35 cellular contexts compared by ENCODE assay signal in genomic region chr1:44129616-44130500, GRCh38. TPM values are rescaled to one million over a fixed set of nuclear protein-coding genes. Genes with fewer than 3 reads are reported as not detected.
"Had no signal": no experiment of that assay in that cellular context is flagged by ENCODE, and none has a peak within 500 bp of the region (broad histone marks: within the 10 kb centered on the region; RNA-seq: fewer than 3 reads in every experiment).

No MANE protein-coding gene starts in this region.

- H3K4me3 Mint-ChIP-seq: activated B cell treated with CpG ODN at 0.5 μM for 24 hours; activated CD4-positive, alpha-beta memory T cell treated with anti-CD3 and anti-CD28 coated beads, Interleukin-2, amount 10 ng/mL, durations not matched to agents 7 days and 5 days; activated CD4-positive, alpha-beta T cell treated with anti-CD3 and anti-CD28 coated beads, Interleukin-2, amount 10 ng/mL, durations not matched to agents 7 days and 5 days; activated CD8-positive, alpha-beta memory T cell treated with anti-CD3 and anti-CD28 coated beads, Interleukin-2, amount 10 ng/mL, durations not matched to agents 7 days and 5 days; activated CD8-positive, alpha-beta T cell treated with anti-CD3 and anti-CD28 coated beads, Interleukin-2, amount 10 ng/mL, durations not matched to agents 7 days and 5 days; activated naive CD4-positive, alpha-beta T cell treated with anti-CD3 and anti-CD28 coated beads, Interleukin-2, amount 10 ng/mL, durations not matched to agents 7 days and 5 days; activated naive CD4-positive, alpha-beta T cell treated with anti-CD3 and anti-CD28 coated beads, Interleukin-2, amount 50 U/mL, for 24 hours; activated naive CD8-positive, alpha-beta T cell; activated naive CD8-positive, alpha-beta T cell treated with anti-CD3 and anti-CD28 coated beads, Interleukin-2, amount 10 ng/mL, durations not matched to agents 7 days and 5 days; activated naive CD8-positive, alpha-beta T cell treated with anti-CD3 and anti-CD28 coated beads, Interleukin-2, amount 50 U/mL, for 24 hours; activated T-cell treated with anti-CD3 and anti-CD28 coated beads, Interleukin-2, amount 50 U/mL, for 24 hours; brain; central memory CD8-positive, alpha-beta T cell; T-helper 1 cell treated with Interleukin-12 subunit alpha and Interleukin-12 subunit beta and Interleukin-4 antibody, amounts not matched to agents 30 μg/mL and 1 μg/mL, for 36 hours; T-helper 2 cell treated with Interferon-gamma antibody and Interleukin-4, amounts not matched to agents 5 μg/mL and 100 μg/mL, for 36 hours had no signal

- H3K4me1 Mint-ChIP-seq: activated B cell treated with CpG ODN at 0.5 μM for 24 hours; activated CD4-positive, alpha-beta memory T cell treated with anti-CD3 and anti-CD28 coated beads, Interleukin-2, amount 10 ng/mL, durations not matched to agents 7 days and 5 days; activated naive CD8-positive, alpha-beta T cell treated with anti-CD3 and anti-CD28 coated beads, Interleukin-2, amount 50 U/mL, for 24 hours; brain; central memory CD8-positive, alpha-beta T cell had no signal

- H3K27ac ChIP-seq: cardiac muscle cell had no signal

- H3K9me3 ChIP-seq: ascending aorta had no signal

- H3K36me3 ChIP-seq: ascending aorta, cardiac muscle cell had no signal

- H3K4me3 ChIP-seq: ascending aorta, cardiac muscle cell had no signal

- DNase-seq: activated B cell treated with CpG ODN at 0.5 μM for 24 hours; activated CD4-positive, alpha-beta memory T cell treated with anti-CD3 and anti-CD28 coated beads, Interleukin-2, amount 10 ng/mL, durations not matched to agents 7 days and 5 days; activated CD4-positive, alpha-beta T cell treated with anti-CD3 and anti-CD28 coated beads for 4 hours; activated CD4-positive, alpha-beta T cell treated with anti-CD3 and anti-CD28 coated beads, Interleukin-2, amount 10 ng/mL, durations not matched to agents 7 days and 5 days; activated CD4-positive, alpha-beta T cell treated with anti-CD3 and anti-CD28 coated beads, Interleukin-2, amount 50 U/mL, for 48 hours; activated CD4-positive, CD25-positive, alpha-beta regulatory T cell treated with anti-CD3 and anti-CD28 coated beads, Interleukin-2, amount 50 U/mL, for 72 hours; activated CD8-positive, alpha-beta memory T cell treated with anti-CD3 and anti-CD28 coated beads for 24 hours; activated CD8-positive, alpha-beta memory T cell treated with anti-CD3 and anti-CD28 coated beads, Interleukin-2, amount 10 ng/mL, durations not matched to agents 7 days and 5 days; activated CD8-positive, alpha-beta memory T cell treated with anti-CD3 and anti-CD28 coated beads, Interleukin-2, amount 50 U/mL, for 48 hours; activated CD8-positive, alpha-beta T cell treated with anti-CD3 and anti-CD28 coated beads, Interleukin-2, amount 10 ng/mL, durations not matched to agents 7 days and 5 days; activated effector memory CD4-positive, alpha-beta T cell treated with Interleukin-2 at 50 U/mL for 16 hours; activated gamma-delta T cell; activated naive CD4-positive, alpha-beta T cell treated with anti-CD3 and anti-CD28 coated beads, Interleukin-2, amount 10 ng/mL, durations not matched to agents 7 days and 5 days; activated naive CD4-positive, alpha-beta T cell treated with Interleukin-2 at 50 U/mL for 16 hours; activated naive CD8-positive, alpha-beta T cell treated with anti-CD3 and anti-CD28 coated beads, Interleukin-2, amount 10 ng/mL, durations not matched to agents 7 days and 5 days; activated naive CD8-positive, alpha-beta T cell treated with anti-CD3 and anti-CD28 coated beads, Interleukin-2, amount 50 U/mL, for 24 hours; activated T-cell treated with anti-CD3 and anti-CD28 coated beads, Interleukin-2, amount 50 U/mL, for 24 hours; activated T-cell treated with anti-CD3 and anti-CD28 coated beads, Interleukin-2, amount 50 U/mL, for 48 hours; amygdala; anterior cingulate cortex; caudate nucleus; cerebellar nuclear complex; T-helper 1 cell; T-helper 2 cell; T-helper 9 cell had no signal

- H3K27ac Mint-ChIP-seq: activated B cell treated with CpG ODN at 0.5 μM for 24 hours; activated CD4-positive, alpha-beta memory T cell treated with anti-CD3 and anti-CD28 coated beads, Interleukin-2, amount 10 ng/mL, durations not matched to agents 7 days and 5 days; activated CD4-positive, alpha-beta T cell treated with anti-CD3 and anti-CD28 coated beads, Interleukin-2, amount 10 ng/mL, durations not matched to agents 7 days and 5 days; activated CD8-positive, alpha-beta memory T cell treated with anti-CD3 and anti-CD28 coated beads, Interleukin-2, amount 10 ng/mL, durations not matched to agents 7 days and 5 days; activated CD8-positive, alpha-beta T cell treated with anti-CD3 and anti-CD28 coated beads, Interleukin-2, amount 10 ng/mL, durations not matched to agents 7 days and 5 days; activated naive CD4-positive, alpha-beta T cell treated with anti-CD3 and anti-CD28 coated beads, Interleukin-2, amount 10 ng/mL, durations not matched to agents 7 days and 5 days; activated naive CD4-positive, alpha-beta T cell treated with anti-CD3 and anti-CD28 coated beads, Interleukin-2, amount 50 U/mL, for 24 hours; activated naive CD8-positive, alpha-beta T cell; activated naive CD8-positive, alpha-beta T cell treated with anti-CD3 and anti-CD28 coated beads, Interleukin-2, amount 10 ng/mL, durations not matched to agents 7 days and 5 days; activated naive CD8-positive, alpha-beta T cell treated with anti-CD3 and anti-CD28 coated beads, Interleukin-2, amount 50 U/mL, for 24 hours; activated T-cell treated with anti-CD3 and anti-CD28 coated beads, Interleukin-2, amount 50 U/mL, for 24 hours; activated T-helper 2 cell treated with anti-CD3 and anti-CD28 coated beads, Interferon-gamma antibody, Interleukin-2, Interleukin-4, amounts not matched to agents 10 μg/mL and 5 μg/mL and 100 μg/mL, durations not matched to agents 14 hours and 24 hours and 36 hours; brain; T-helper 1 cell treated with Interleukin-12 subunit alpha and Interleukin-12 subunit beta and Interleukin-4 antibody, amounts not matched to agents 30 μg/mL and 1 μg/mL, for 36 hours; T-helper 2 cell treated with Interferon-gamma antibody and Interleukin-4, amounts not matched to agents 5 μg/mL and 100 μg/mL, for 36 hours had no signal

- H3K36me3 Mint-ChIP-seq: activated CD8-positive, alpha-beta memory T cell treated with anti-CD3 and anti-CD28 coated beads, Interleukin-2, amount 10 ng/mL, durations not matched to agents 7 days and 5 days; activated naive CD4-positive, alpha-beta T cell treated with anti-CD3 and anti-CD28 coated beads, Interleukin-2, amount 10 ng/mL, durations not matched to agents 7 days and 5 days; activated naive CD4-positive, alpha-beta T cell treated with anti-CD3 and anti-CD28 coated beads, Interleukin-2, amount 50 U/mL, for 24 hours; activated naive CD8-positive, alpha-beta T cell treated with anti-CD3 and anti-CD28 coated beads, Interleukin-2, amount 10 ng/mL, durations not matched to agents 7 days and 5 days; brain had no signal

- H3K27me3 ChIP-seq: ascending aorta, cardiac muscle cell had no signal

- H3K9me3 Mint-ChIP-seq: activated B cell treated with CpG ODN at 0.5 μM for 24 hours; activated CD4-positive, alpha-beta memory T cell treated with anti-CD3 and anti-CD28 coated beads, Interleukin-2, amount 10 ng/mL, durations not matched to agents 7 days and 5 days; activated CD4-positive, alpha-beta T cell treated with anti-CD3 and anti-CD28 coated beads, Interleukin-2, amount 10 ng/mL, durations not matched to agents 7 days and 5 days; activated naive CD4-positive, alpha-beta T cell treated with anti-CD3 and anti-CD28 coated beads, Interleukin-2, amount 10 ng/mL, durations not matched to agents 7 days and 5 days; activated naive CD4-positive, alpha-beta T cell treated with anti-CD3 and anti-CD28 coated beads, Interleukin-2, amount 50 U/mL, for 24 hours; activated naive CD8-positive, alpha-beta T cell treated with anti-CD3 and anti-CD28 coated beads, Interleukin-2, amount 10 ng/mL, durations not matched to agents 7 days and 5 days; activated naive CD8-positive, alpha-beta T cell treated with anti-CD3 and anti-CD28 coated beads, Interleukin-2, amount 50 U/mL, for 24 hours; activated T-cell treated with anti-CD3 and anti-CD28 coated beads, Interleukin-2, amount 50 U/mL, for 24 hours; activated T-helper 2 cell treated with anti-CD3 and anti-CD28 coated beads, Interferon-gamma antibody, Interleukin-2, Interleukin-4, amounts not matched to agents 10 μg/mL and 5 μg/mL and 100 μg/mL, durations not matched to agents 14 hours and 24 hours and 36 hours; central memory CD8-positive, alpha-beta T cell; T-helper 1 cell treated with Interleukin-12 subunit alpha and Interleukin-12 subunit beta and Interleukin-4 antibody, amounts not matched to agents 30 μg/mL and 1 μg/mL, for 36 hours; T-helper 2 cell treated with Interferon-gamma antibody and Interleukin-4, amounts not matched to agents 5 μg/mL and 100 μg/mL, for 36 hours had no signal

RNA-seq across cellular contexts. Expression of gene KLF17, which starts 11.2 kb away (rescaled TPM):
- total RNA-seq: activated B cell treated with CpG ODN at 0.5 μM for 24 hours; activated CD4-positive, alpha-beta memory T cell treated with anti-CD3 and anti-CD28 coated beads, Interleukin-2, amount 10 ng/mL, durations not matched to agents 7 days and 5 days; activated CD4-positive, alpha-beta T cell treated with anti-CD3 and anti-CD28 coated beads, Interleukin-2, amount 10 ng/mL, durations not matched to agents 7 days and 5 days; activated CD8-positive, alpha-beta memory T cell treated with anti-CD3 and anti-CD28 coated beads, Interleukin-2, amount 10 ng/mL, durations not matched to agents 7 days and 5 days; activated CD8-positive, alpha-beta T cell treated with anti-CD3 and anti-CD28 coated beads, Interleukin-2, amount 10 ng/mL, durations not matched to agents 7 days and 5 days; activated naive CD8-positive, alpha-beta T cell treated with anti-CD3 and anti-CD28 coated beads, Interleukin-2, amount 10 ng/mL, durations not matched to agents 7 days and 5 days; activated T-helper 2 cell treated with anti-CD3 and anti-CD28 coated beads, Interferon-gamma antibody, Interleukin-2, Interleukin-4, amounts not matched to agents 10 μg/mL and 5 μg/mL and 100 μg/mL, durations not matched to agents 14 hours and 24 hours and 36 hours; ascending aorta; bronchial epithelial cell; cardiac muscle cell had no signal

RNA-seq across cellular contexts. Expression of gene KLF18, which starts 11.6 kb away (rescaled TPM):
- total RNA-seq: activated B cell treated with CpG ODN at 0.5 μM for 24 hours; activated CD4-positive, alpha-beta memory T cell treated with anti-CD3 and anti-CD28 coated beads, Interleukin-2, amount 10 ng/mL, durations not matched to agents 7 days and 5 days; activated CD4-positive, alpha-beta T cell treated with anti-CD3 and anti-CD28 coated beads, Interleukin-2, amount 10 ng/mL, durations not matched to agents 7 days and 5 days; activated CD8-positive, alpha-beta memory T cell treated with anti-CD3 and anti-CD28 coated beads, Interleukin-2, amount 10 ng/mL, durations not matched to agents 7 days and 5 days; activated CD8-positive, alpha-beta T cell treated with anti-CD3 and anti-CD28 coated beads, Interleukin-2, amount 10 ng/mL, durations not matched to agents 7 days and 5 days; activated naive CD8-positive, alpha-beta T cell treated with anti-CD3 and anti-CD28 coated beads, Interleukin-2, amount 10 ng/mL, durations not matched to agents 7 days and 5 days; activated T-helper 2 cell treated with anti-CD3 and anti-CD28 coated beads, Interferon-gamma antibody, Interleukin-2, Interleukin-4, amounts not matched to agents 10 μg/mL and 5 μg/mL and 100 μg/mL, durations not matched to agents 14 hours and 24 hours and 36 hours; ascending aorta; bronchial epithelial cell; cardiac muscle cell had no signal
